In the genomic region with DNA sequence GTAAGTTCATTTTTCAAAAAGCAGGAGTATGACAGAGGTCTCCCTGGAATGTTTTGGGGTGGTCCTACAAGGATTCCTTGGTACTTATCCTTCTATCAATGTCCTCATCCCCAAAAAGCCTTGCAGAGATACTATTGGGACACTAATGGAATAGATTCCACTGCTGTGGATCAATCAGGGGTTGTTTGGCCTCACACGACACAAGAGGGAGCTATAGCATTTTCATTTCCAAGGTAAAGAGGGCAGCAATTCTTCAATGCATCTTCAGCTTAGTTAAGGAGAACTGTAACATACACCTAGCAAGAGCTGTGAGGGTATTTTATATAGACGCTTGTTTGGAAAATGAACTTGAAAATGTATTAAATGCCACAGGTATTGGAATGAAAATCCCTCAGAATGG, we compare ENCODE assay signal across 1 cellular context.
TF ChIP-seq lines count a peak whose summit lies in the region.

No MANE protein-coding gene starts in this region.

TF ChIP-seq in H1, 55 proteins besides CTCF, POLR2A, EP300 and RAD21 (continued from another document):
- TF ChIP-seq, protein P1, sequence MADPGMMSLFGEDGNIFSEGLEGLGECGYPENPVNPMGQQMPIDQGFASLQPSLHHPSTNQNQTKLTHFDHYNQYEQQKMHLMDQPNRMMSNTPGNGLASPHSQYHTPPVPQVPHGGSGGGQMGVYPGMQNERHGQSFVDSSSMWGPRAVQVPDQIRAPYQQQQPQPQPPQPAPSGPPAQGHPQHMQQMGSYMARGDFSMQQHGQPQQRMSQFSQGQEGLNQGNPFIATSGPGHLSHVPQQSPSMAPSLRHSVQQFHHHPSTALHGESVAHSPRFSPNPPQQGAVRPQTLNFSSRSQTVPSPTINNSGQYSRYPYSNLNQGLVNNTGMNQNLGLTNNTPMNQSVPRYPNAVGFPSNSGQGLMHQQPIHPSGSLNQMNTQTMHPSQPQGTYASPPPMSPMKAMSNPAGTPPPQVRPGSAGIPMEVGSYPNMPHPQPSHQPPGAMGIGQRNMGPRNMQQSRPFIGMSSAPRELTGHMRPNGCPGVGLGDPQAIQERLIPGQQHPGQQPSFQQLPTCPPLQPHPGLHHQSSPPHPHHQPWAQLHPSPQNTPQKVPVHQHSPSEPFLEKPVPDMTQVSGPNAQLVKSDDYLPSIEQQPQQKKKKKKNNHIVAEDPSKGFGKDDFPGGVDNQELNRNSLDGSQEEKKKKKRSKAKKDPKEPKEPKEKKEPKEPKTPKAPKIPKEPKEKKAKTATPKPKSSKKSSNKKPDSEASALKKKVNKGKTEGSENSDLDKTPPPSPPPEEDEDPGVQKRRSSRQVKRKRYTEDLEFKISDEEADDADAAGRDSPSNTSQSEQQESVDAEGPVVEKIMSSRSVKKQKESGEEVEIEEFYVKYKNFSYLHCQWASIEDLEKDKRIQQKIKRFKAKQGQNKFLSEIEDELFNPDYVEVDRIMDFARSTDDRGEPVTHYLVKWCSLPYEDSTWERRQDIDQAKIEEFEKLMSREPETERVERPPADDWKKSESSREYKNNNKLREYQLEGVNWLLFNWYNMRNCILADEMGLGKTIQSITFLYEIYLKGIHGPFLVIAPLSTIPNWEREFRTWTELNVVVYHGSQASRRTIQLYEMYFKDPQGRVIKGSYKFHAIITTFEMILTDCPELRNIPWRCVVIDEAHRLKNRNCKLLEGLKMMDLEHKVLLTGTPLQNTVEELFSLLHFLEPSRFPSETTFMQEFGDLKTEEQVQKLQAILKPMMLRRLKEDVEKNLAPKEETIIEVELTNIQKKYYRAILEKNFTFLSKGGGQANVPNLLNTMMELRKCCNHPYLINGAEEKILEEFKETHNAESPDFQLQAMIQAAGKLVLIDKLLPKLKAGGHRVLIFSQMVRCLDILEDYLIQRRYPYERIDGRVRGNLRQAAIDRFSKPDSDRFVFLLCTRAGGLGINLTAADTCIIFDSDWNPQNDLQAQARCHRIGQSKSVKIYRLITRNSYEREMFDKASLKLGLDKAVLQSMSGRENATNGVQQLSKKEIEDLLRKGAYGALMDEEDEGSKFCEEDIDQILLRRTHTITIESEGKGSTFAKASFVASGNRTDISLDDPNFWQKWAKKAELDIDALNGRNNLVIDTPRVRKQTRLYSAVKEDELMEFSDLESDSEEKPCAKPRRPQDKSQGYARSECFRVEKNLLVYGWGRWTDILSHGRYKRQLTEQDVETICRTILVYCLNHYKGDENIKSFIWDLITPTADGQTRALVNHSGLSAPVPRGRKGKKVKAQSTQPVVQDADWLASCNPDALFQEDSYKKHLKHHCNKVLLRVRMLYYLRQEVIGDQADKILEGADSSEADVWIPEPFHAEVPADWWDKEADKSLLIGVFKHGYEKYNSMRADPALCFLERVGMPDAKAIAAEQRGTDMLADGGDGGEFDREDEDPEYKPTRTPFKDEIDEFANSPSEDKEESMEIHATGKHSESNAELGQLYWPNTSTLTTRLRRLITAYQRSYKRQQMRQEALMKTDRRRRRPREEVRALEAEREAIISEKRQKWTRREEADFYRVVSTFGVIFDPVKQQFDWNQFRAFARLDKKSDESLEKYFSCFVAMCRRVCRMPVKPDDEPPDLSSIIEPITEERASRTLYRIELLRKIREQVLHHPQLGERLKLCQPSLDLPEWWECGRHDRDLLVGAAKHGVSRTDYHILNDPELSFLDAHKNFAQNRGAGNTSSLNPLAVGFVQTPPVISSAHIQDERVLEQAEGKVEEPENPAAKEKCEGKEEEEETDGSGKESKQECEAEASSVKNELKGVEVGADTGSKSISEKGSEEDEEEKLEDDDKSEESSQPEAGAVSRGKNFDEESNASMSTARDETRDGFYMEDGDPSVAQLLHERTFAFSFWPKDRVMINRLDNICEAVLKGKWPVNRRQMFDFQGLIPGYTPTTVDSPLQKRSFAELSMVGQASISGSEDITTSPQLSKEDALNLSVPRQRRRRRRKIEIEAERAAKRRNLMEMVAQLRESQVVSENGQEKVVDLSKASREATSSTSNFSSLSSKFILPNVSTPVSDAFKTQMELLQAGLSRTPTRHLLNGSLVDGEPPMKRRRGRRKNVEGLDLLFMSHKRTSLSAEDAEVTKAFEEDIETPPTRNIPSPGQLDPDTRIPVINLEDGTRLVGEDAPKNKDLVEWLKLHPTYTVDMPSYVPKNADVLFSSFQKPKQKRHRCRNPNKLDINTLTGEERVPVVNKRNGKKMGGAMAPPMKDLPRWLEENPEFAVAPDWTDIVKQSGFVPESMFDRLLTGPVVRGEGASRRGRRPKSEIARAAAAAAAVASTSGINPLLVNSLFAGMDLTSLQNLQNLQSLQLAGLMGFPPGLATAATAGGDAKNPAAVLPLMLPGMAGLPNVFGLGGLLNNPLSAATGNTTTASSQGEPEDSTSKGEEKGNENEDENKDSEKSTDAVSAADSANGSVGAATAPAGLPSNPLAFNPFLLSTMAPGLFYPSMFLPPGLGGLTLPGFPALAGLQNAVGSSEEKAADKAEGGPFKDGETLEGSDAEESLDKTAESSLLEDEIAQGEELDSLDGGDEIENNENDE (IDR thresholded peaks at IDR 0.05; ENCODE audit: insufficient replicate concordance, low read length): no peak
- no peak for TF ChIP-seq JUND (IDR thresholded peaks at IDR 0.05; ENCODE audit: low read length)
- TF ChIP-seq CHD2 (IDR thresholded peaks at IDR 0.05; ENCODE audit: low read length): no peak
- no peak for TF ChIP-seq SUZ12 (IDR thresholded peaks at IDR 0.05; ENCODE audit: low read length)
- TF ChIP-seq SP4 (IDR thresholded peaks at IDR 0.05; ENCODE audit: low read length): no peak
- TF ChIP-seq TAF1 (IDR thresholded peaks at IDR 0.05; ENCODE audit: low read depth, low read length): no peak
- TF ChIP-seq GTF2F1 (IDR thresholded peaks at IDR 0.05; ENCODE audit: borderline replicate concordance, low read depth, low read length): no peak
- TF ChIP-seq CREB1 (IDR thresholded peaks at IDR 0.05): no peak
- no peak for TF ChIP-seq RNF2 (IDR thresholded peaks at IDR 0.05; ENCODE audit: borderline replicate concordance, low read depth, low read length, missing control alignments, poor library complexity, severe bottlenecking)
- TF ChIP-seq ZNF274 (IDR thresholded peaks at IDR 0.05; ENCODE audit: borderline replicate concordance, extremely low read depth, low read length): no peak
- no peak for TF ChIP-seq SAP30 (IDR thresholded peaks at IDR 0.05; ENCODE audit: insufficient read depth, insufficient replicate concordance, low read length)
